In genomic region chr19:35612559-35613321, GRCh38 we compare ENCODE assay signal across 1 cellular context.
TF ChIP-seq lines count a peak whose summit lies in the region.

A gene with protein sequence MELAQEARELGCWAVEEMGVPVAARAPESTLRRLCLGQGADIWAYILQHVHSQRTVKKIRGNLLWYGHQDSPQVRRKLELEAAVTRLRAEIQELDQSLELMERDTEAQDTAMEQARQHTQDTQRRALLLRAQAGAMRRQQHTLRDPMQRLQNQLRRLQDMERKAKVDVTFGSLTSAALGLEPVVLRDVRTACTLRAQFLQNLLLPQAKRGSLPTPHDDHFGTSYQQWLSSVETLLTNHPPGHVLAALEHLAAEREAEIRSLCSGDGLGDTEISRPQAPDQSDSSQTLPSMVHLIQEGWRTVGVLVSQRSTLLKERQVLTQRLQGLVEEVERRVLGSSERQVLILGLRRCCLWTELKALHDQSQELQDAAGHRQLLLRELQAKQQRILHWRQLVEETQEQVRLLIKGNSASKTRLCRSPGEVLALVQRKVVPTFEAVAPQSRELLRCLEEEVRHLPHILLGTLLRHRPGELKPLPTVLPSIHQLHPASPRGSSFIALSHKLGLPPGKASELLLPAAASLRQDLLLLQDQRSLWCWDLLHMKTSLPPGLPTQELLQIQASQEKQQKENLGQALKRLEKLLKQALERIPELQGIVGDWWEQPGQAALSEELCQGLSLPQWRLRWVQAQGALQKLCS (plus strand): TSS chr19:35612735. CDS start chr19:35612795, 60 bp downstream.

TF ChIP-seq in GM12878, 131 proteins besides CTCF, POLR2A, EP300 and RAD21 (continued from another document and continues in another):
- TF ChIP-seq, protein P1, sequence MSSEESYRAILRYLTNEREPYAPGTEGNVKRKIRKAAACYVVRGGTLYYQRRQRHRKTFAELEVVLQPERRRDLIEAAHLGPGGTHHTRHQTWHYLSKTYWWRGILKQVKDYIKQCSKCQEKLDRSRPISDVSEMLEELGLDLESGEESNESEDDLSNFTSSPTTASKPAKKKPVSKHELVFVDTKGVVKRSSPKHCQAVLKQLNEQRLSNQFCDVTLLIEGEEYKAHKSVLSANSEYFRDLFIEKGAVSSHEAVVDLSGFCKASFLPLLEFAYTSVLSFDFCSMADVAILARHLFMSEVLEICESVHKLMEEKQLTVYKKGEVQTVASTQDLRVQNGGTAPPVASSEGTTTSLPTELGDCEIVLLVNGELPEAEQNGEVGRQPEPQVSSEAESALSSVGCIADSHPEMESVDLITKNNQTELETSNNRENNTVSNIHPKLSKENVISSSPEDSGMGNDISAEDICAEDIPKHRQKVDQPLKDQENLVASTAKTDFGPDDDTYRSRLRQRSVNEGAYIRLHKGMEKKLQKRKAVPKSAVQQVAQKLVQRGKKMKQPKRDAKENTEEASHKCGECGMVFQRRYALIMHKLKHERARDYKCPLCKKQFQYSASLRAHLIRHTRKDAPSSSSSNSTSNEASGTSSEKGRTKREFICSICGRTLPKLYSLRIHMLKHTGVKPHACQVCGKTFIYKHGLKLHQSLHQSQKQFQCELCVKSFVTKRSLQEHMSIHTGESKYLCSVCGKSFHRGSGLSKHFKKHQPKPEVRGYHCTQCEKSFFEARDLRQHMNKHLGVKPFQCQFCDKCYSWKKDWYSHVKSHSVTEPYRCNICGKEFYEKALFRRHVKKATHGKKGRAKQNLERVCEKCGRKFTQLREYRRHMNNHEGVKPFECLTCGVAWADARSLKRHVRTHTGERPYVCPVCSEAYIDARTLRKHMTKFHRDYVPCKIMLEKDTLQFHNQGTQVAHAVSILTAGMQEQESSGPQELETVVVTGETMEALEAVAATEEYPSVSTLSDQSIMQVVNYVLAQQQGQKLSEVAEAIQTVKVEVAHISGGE (CRISPR knock-in tag; IDR thresholded peaks at IDR 0.05) = no peak
- no peak for TF ChIP-seq EGR1 (IDR thresholded peaks at IDR 0.05; ENCODE audit: borderline replicate concordance in 1 of 2, low read depth in 2 of 2, low read length in 2 of 2)
- TF ChIP-seq FOS (IDR thresholded peaks at IDR 0.05; ENCODE audit: borderline replicate concordance, extremely low read depth, insufficient read length) = no peak
- peak; percentile 97 for TF ChIP-seq JUND (IDR thresholded peaks at IDR 0.05; ENCODE audit: low read depth, low read length)
- TF ChIP-seq HDGF (IDR thresholded peaks at IDR 0.05) = no peak
- TF ChIP-seq, protein P2, sequence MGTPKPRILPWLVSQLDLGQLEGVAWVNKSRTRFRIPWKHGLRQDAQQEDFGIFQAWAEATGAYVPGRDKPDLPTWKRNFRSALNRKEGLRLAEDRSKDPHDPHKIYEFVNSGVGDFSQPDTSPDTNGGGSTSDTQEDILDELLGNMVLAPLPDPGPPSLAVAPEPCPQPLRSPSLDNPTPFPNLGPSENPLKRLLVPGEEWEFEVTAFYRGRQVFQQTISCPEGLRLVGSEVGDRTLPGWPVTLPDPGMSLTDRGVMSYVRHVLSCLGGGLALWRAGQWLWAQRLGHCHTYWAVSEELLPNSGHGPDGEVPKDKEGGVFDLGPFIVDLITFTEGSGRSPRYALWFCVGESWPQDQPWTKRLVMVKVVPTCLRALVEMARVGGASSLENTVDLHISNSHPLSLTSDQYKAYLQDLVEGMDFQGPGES (IDR thresholded peaks at IDR 0.05) = no peak
- TF ChIP-seq ZBED1 (IDR thresholded peaks at IDR 0.05; ENCODE audit: borderline replicate concordance) = no peak
- TF ChIP-seq NBN (IDR thresholded peaks at IDR 0.05) = peak; percentile 100
- TF ChIP-seq LARP7 (IDR thresholded peaks at IDR 0.05) = peak; percentile 78
- no peak for TF ChIP-seq NFYA (IDR thresholded peaks at IDR 0.05; ENCODE audit: borderline replicate concordance, low read depth, low read length)
- TF ChIP-seq SUZ12 (IDR thresholded peaks at IDR 0.05; ENCODE audit: unreplicated experiment) = no peak
- TF ChIP-seq RFX5 (IDR thresholded peaks at IDR 0.05; ENCODE audit: low read depth, low read length) = peak; percentile 100
- TF ChIP-seq SIX5 (IDR thresholded peaks at IDR 0.05; ENCODE audit: low read depth, low read length, severe bottlenecking) = peak; percentile 37
- peak; percentile 65 for TF ChIP-seq SP1 (IDR thresholded peaks at IDR 0.05; ENCODE audit: low read depth, low read length)
- TF ChIP-seq BCL11A (IDR thresholded peaks at IDR 0.05; ENCODE audit: low read depth, low read length) = no peak
- TF ChIP-seq SREBF1 (IDR thresholded peaks at IDR 0.05; ENCODE audit: low read length) = no peak
- no peak; the same call in 1 of the 2 replicates for TF ChIP-seq SMAD5 (IDR thresholded peaks at IDR 0.05; ENCODE audit: low read depth)
- no peak for TF ChIP-seq MYB (IDR thresholded peaks at IDR 0.05; ENCODE audit: borderline replicate concordance, low read depth, low read length)
- TF ChIP-seq CBX3 (IDR thresholded peaks at IDR 0.05; ENCODE audit: borderline replicate concordance, low read depth) = no peak
- TF ChIP-seq, protein P3, sequence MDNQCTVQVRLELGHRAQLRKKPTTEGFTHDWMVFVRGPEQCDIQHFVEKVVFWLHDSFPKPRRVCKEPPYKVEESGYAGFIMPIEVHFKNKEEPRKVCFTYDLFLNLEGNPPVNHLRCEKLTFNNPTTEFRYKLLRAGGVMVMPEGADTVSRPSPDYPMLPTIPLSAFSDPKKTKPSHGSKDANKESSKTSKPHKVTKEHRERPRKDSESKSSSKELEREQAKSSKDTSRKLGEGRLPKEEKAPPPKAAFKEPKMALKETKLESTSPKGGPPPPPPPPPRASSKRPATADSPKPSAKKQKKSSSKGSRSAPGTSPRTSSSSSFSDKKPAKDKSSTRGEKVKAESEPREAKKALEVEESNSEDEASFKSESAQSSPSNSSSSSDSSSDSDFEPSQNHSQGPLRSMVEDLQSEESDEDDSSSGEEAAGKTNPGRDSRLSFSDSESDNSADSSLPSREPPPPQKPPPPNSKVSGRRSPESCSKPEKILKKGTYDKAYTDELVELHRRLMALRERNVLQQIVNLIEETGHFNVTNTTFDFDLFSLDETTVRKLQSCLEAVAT (IDR thresholded peaks at IDR 0.05) = no peak
- TF ChIP-seq, protein P4, sequence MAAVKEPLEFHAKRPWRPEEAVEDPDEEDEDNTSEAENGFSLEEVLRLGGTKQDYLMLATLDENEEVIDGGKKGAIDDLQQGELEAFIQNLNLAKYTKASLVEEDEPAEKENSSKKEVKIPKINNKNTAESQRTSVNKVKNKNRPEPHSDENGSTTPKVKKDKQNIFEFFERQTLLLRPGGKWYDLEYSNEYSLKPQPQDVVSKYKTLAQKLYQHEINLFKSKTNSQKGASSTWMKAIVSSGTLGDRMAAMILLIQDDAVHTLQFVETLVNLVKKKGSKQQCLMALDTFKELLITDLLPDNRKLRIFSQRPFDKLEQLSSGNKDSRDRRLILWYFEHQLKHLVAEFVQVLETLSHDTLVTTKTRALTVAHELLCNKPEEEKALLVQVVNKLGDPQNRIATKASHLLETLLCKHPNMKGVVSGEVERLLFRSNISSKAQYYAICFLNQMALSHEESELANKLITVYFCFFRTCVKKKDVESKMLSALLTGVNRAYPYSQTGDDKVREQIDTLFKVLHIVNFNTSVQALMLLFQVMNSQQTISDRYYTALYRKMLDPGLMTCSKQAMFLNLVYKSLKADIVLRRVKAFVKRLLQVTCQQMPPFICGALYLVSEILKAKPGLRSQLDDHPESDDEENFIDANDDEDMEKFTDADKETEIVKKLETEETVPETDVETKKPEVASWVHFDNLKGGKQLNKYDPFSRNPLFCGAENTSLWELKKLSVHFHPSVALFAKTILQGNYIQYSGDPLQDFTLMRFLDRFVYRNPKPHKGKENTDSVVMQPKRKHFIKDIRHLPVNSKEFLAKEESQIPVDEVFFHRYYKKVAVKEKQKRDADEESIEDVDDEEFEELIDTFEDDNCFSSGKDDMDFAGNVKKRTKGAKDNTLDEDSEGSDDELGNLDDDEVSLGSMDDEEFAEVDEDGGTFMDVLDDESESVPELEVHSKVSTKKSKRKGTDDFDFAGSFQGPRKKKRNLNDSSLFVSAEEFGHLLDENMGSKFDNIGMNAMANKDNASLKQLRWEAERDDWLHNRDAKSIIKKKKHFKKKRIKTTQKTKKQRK (IDR thresholded peaks at IDR 0.05; ENCODE audit: low read depth, low read length) = no peak
- TF ChIP-seq PAX5 (IDR thresholded peaks at IDR 0.05; ENCODE audit: borderline replicate concordance, low read depth, low read length) = peak; percentile 21; the same call in 1 of the 2 replicates
- TF ChIP-seq JUNB (IDR thresholded peaks at IDR 0.05) = no peak
- TF ChIP-seq BACH1 (IDR thresholded peaks at IDR 0.05; ENCODE audit: borderline replicate concordance) = 0 out of 2 replicates have a peak, but pooled peaks have one; percentile 49
- TF ChIP-seq ASH2L (IDR thresholded peaks at IDR 0.05; ENCODE audit: borderline replicate concordance, low read depth) = no peak
- TF ChIP-seq YBX1 (IDR thresholded peaks at IDR 0.05) = no peak
- TF ChIP-seq EZH2 (IDR thresholded peaks at IDR 0.05; ENCODE audit: borderline replicate concordance, control insufficient read depth, low read depth, low read length) = no peak
- TF ChIP-seq, protein P5, sequence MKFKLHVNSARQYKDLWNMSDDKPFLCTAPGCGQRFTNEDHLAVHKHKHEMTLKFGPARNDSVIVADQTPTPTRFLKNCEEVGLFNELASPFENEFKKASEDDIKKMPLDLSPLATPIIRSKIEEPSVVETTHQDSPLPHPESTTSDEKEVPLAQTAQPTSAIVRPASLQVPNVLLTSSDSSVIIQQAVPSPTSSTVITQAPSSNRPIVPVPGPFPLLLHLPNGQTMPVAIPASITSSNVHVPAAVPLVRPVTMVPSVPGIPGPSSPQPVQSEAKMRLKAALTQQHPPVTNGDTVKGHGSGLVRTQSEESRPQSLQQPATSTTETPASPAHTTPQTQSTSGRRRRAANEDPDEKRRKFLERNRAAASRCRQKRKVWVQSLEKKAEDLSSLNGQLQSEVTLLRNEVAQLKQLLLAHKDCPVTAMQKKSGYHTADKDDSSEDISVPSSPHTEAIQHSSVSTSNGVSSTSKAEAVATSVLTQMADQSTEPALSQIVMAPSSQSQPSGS (IDR thresholded peaks at IDR 0.05; ENCODE audit: low read length) = no peak
- TF ChIP-seq NRF1 (conservative IDR thresholded peaks at IDR 0.05; ENCODE audit: low read depth, low read length) = no peak
- TF ChIP-seq, protein P6, sequence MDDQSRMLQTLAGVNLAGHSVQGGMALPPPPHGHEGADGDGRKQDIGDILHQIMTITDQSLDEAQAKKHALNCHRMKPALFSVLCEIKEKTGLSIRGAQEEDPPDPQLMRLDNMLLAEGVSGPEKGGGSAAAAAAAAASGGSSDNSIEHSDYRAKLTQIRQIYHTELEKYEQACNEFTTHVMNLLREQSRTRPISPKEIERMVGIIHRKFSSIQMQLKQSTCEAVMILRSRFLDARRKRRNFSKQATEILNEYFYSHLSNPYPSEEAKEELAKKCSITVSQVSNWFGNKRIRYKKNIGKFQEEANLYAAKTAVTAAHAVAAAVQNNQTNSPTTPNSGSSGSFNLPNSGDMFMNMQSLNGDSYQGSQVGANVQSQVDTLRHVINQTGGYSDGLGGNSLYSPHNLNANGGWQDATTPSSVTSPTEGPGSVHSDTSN (IDR thresholded peaks at IDR 0.05; ENCODE audit: insufficient replicate concordance, low read depth, low read length) = no peak
- no peak; the same call in 1 of the 2 replicates for TF ChIP-seq EED (IDR thresholded peaks at IDR 0.05; ENCODE audit: low read depth)
- TF ChIP-seq CEBPB (IDR thresholded peaks at IDR 0.05; ENCODE audit: borderline replicate concordance in 1 of 2, low read depth in 2 of 2, low read length in 2 of 2) = peak in 1 of 2 experiments; percentile 98; a peak in 1 of 4 replicates
- TF ChIP-seq TCF12 (IDR thresholded peaks at IDR 0.05; ENCODE audit: low read depth, low read length) = 0 out of 2 replicates have a peak, but pooled peaks have one; percentile 60
- TF ChIP-seq GABPA (IDR thresholded peaks at IDR 0.05; ENCODE audit: low read depth) = no peak
- no peak for TF ChIP-seq E4F1 (IDR thresholded peaks at IDR 0.05; ENCODE audit: borderline replicate concordance, partially characterized antibody)
- TF ChIP-seq TARDBP (IDR thresholded peaks at IDR 0.05; ENCODE audit: borderline replicate concordance) = 0 out of 2 replicates have a peak, but pooled peaks have one; percentile 37
- peak; percentile 67; the same call in 2 of the 3 replicates for TF ChIP-seq POU2F2 (IDR thresholded peaks at IDR 0.05; ENCODE audit: borderline replicate concordance, low read depth, low read length)
- no peak for TF ChIP-seq MEF2A (IDR thresholded peaks at IDR 0.05; ENCODE audit: insufficient read depth, low read depth, low read length)
- no peak for TF ChIP-seq ZNF622 (IDR thresholded peaks at IDR 0.05)
- TF ChIP-seq SIN3A (IDR thresholded peaks at IDR 0.05; ENCODE audit: low read depth, low read length) = peak; percentile 75
- TF ChIP-seq RELB (IDR thresholded peaks at IDR 0.05; ENCODE audit: low read depth) = peak; percentile 69; the same call in 1 of the 2 replicates
- TF ChIP-seq MTA2 (IDR thresholded peaks at IDR 0.05; ENCODE audit: low read depth) = 0 out of 2 replicates have a peak, but pooled peaks have one; percentile 2
- TF ChIP-seq HCFC1 (IDR thresholded peaks at IDR 0.05; ENCODE audit: low read length) = peak; percentile 77
- no peak for TF ChIP-seq RCOR1 (conservative IDR thresholded peaks at IDR 0.05; ENCODE audit: low read depth, low read length)
- no peak for TF ChIP-seq BMI1 (IDR thresholded peaks at IDR 0.05; ENCODE audit: borderline replicate concordance)
- peak; percentile 99 for TF ChIP-seq RB1 (IDR thresholded peaks at IDR 0.05; ENCODE audit: borderline replicate concordance)
- TF ChIP-seq KAT2A (conservative IDR thresholded peaks at IDR 0.05; ENCODE audit: control insufficient read depth, low read depth, low read length) = no peak
- TF ChIP-seq ZNF274 (IDR thresholded peaks at IDR 0.05; ENCODE audit: insufficient read depth, insufficient read length) = no peak
